8 cellular contexts compared by ENCODE assay signal in genomic region chr22:18078329-18079041, GRCh38. TPM values are rescaled to one million over a fixed set of nuclear protein-coding genes. Genes with fewer than 3 reads are reported as not detected.
DNase-seq lines count a peak whose midpoint lies in the region; ATAC-seq, FAIRE-seq and TF ChIP-seq lines count a peak whose summit lies in the region.

No MANE protein-coding gene starts in this region.

- no peak for FAIRE-seq in bronchial epithelial cell (lab: Jason Lieb, UNC)

- H3K27ac Mint-ChIP-seq in T-helper 17 cell, result peak overlapping the region; percentile 96

- peak overlapping the region; percentile 98 for H3K4me3 Mint-ChIP-seq in T-helper 17 cell

- H3K36me3 Mint-ChIP-seq in T-helper 17 cell (ENCODE audit: low read depth), result peaks cover 18% of the 10 kb centered on the region

- H3K27me3 Mint-ChIP-seq in T-helper 17 cell, result no peaks in the 10 kb centered on the region

- H3K4me1 Mint-ChIP-seq in T-helper 17 cell, result peaks cover 47% of the 10 kb centered on the region

- no peaks in the 10 kb centered on the region for H3K9me3 ChIP-seq in T-helper 17 cell (ENCODE audit: control insufficient read depth, low read length, poor library complexity, severe bottlenecking)

- peaks cover 16% of the 10 kb centered on the region for H3K36me3 ChIP-seq in bronchial epithelial cell (ENCODE audit: control insufficient read depth, insufficient read depth, low read length)

- H3K27me3 ChIP-seq in bronchial epithelial cell (ENCODE audit: control insufficient read depth, insufficient read depth, low read length), result no peaks in the 10 kb centered on the region

- peak; percentile 29 for DNase-seq in NCI-H2171 treated with DMSO at 0.1 percent for 48 hours (lab: John Stamatoyannopoulos, UW)
- DNase-seq in NCI-H2171 (lab: John Stamatoyannopoulos, UW), result no peak
- peak in 1 of 3 donors; percentile 28 for DNase-seq in T-helper 17 cell
- DNase-seq in bronchial epithelial cell (ENCODE audit: low read depth), result no peak
- DNase-seq in left lobe of liver (ENCODE audit: low spot score), result peak; percentile 63
- DNase-seq in stimulated activated CD8-positive, alpha-beta memory T cell treated with anti-CD3 and anti-CD28 coated beads, Interleukin-4, amount 100 ng/mL, for 48 hours, result peak; percentile 68
- no peak for DNase-seq in islet precursor cell

- TF ChIP-seq CTCF in bronchial epithelial cell (IDR thresholded peaks at IDR 0.05; ENCODE audit: insufficient read depth, low read length, severe bottlenecking), result peak; percentile 6

- H3K4me3 ChIP-seq in bronchial epithelial cell (ENCODE audit: low read depth, low read length), result peak overlapping the region; percentile 67

- peak; percentile 8 for ATAC-seq in HG03342 (IDR thresholded peaks at IDR 0.05; ENCODE audit: unreplicated experiment)
- no peak for ATAC-seq in T-helper 17 cell
- ATAC-seq in left lobe of liver, result peak; percentile 67

RNA-seq across cellular contexts. Expression of gene PEX26, which starts 0.7 kb away (rescaled TPM):
- total RNA-seq in T-helper 17 cell, result 10 to 100 TPM; 28.4 to 37.3 TPM
- total RNA-seq in bronchial epithelial cell, result 11.8 and 12.4 TPM in 2 replicates
- 26.2 TPM for total RNA-seq in left lobe of liver

RNA-seq across cellular contexts. Expression of gene TUBA8, which starts 32.1 kb away (rescaled TPM):
- total RNA-seq in T-helper 17 cell (10 to 100 TPM in 1 of 2 donors, 1 to 10 TPM in 1; 2.3 to 27.0 TPM), bronchial epithelial cell (0.13 and 0.26 TPM in 2 replicates), left lobe of liver (2.3 TPM)

RNA-seq across cellular contexts. Expression of gene MICAL3, which starts 54.1 kb away (rescaled TPM):
- total RNA-seq in T-helper 17 cell (10 to 100 TPM; 28.9 to 37.0 TPM), bronchial epithelial cell (13.4 and 13.6 TPM in 2 replicates), left lobe of liver (75.3 TPM)

Comparison
In these comparisons a context has a peak if more than half of its experiments do, and no peak if none do; other contexts are left out.
1. DNase-seq: peak in NCI-H2171 treated with DMSO at 0.1 percent for 48 hours (single experiment), left lobe of liver (single experiment) and stimulated activated CD8-positive, alpha-beta memory T cell treated with anti-CD3 and anti-CD28 coated beads, Interleukin-4, amount 100 ng/mL, for 48 hours (single experiment); none in NCI-H2171 (single experiment), bronchial epithelial cell (single experiment) and islet precursor cell (single experiment).